Comparison of ENCODE assay signal across 11 cellular contexts in genomic region chr3:11434017-11434526, GRCh38.
A peak's percentile ranks its signal among the peaks of the same experiment; 100 is the strongest.
DNase-seq lines count a peak whose midpoint lies in the region; ATAC-seq, FAIRE-seq and TF ChIP-seq lines count a peak whose summit lies in the region.
"Had no signal": no experiment of that assay in that cellular context is flagged by ENCODE, and none has a peak within 500 bp of the region (broad histone marks: within the 10 kb centered on the region; RNA-seq: fewer than 3 reads in every experiment).

No MANE protein-coding gene starts in this region.

- TF ChIP-seq CTCF in lung (IDR thresholded peaks at IDR 0.05; ENCODE audit: control extremely low read depth, extremely low read depth) = no peak
- TF ChIP-seq CTCF in CD8-positive, alpha-beta T cell (IDR thresholded peaks at IDR 0.05) = no peak

- H3K27ac ChIP-seq in lung (ENCODE audit: low read depth in 1 of 2, low read length in 1 of 2) = peak overlapping the region; percentile 41 to 56
- H3K27ac ChIP-seq in temporal lobe (ENCODE audit: low read depth, low read length) = peak overlapping the region; percentile 78
- no peak overlapping the region for H3K27ac ChIP-seq in CD8-positive, alpha-beta T cell (ENCODE audit: low read depth, low read length)

- intact Hi-C loops in CD8-positive, alpha-beta T cell (cut with DNase I, micrococcal nuclease) = no loop called here

- peaks cover 3 to 7% of the 10 kb centered on the region in 2 donors for H3K4me1 ChIP-seq in lung (ENCODE audit: control insufficient read depth in 2 of 2, insufficient read depth in 2 of 2, low read length in 2 of 2)
- no peaks in the 10 kb centered on the region for H3K4me1 ChIP-seq in CD8-positive, alpha-beta T cell (ENCODE audit: insufficient read depth, low read length)

- no peaks in the 10 kb centered on the region for H3K9me3 Mint-ChIP-seq in CD8-positive, alpha-beta T cell
- H3K9me3 Mint-ChIP-seq: activated naive CD4-positive, alpha-beta T cell treated with anti-CD3 and anti-CD28 coated beads for 36 hours; naive B cell had no signal

- no peak overlapping the region for H3K27ac Mint-ChIP-seq in CD8-positive, alpha-beta T cell
- H3K27ac Mint-ChIP-seq: activated naive CD4-positive, alpha-beta T cell treated with anti-CD3 and anti-CD28 coated beads for 36 hours; naive B cell had no signal

- TF ChIP-seq POLR2A in GM12892 (IDR thresholded peaks at IDR 0.05; ENCODE audit: low read depth, low read length) = no peak

- no peak for FAIRE-seq in GM12892 (lab: Jason Lieb, UNC)

- H3K4me1 Mint-ChIP-seq in CD8-positive, alpha-beta T cell (ENCODE audit: low read depth) = no peaks in the 10 kb centered on the region

- no peak overlapping the region for H3K4me3 Mint-ChIP-seq in CD8-positive, alpha-beta T cell
- H3K4me3 Mint-ChIP-seq: activated naive CD4-positive, alpha-beta T cell treated with anti-CD3 and anti-CD28 coated beads for 36 hours; naive B cell had no signal

- H3K36me3 ChIP-seq in lung (ENCODE audit: control insufficient read depth in 2 of 2, insufficient read depth in 2 of 2, low read length in 2 of 2) = no peaks in the 10 kb centered on the region
- no peaks in the 10 kb centered on the region for H3K36me3 ChIP-seq in CD8-positive, alpha-beta T cell (ENCODE audit: insufficient read depth, low read length)

- H3K36me3 Mint-ChIP-seq in CD8-positive, alpha-beta T cell = peaks cover 19% of the 10 kb centered on the region
- H3K36me3 Mint-ChIP-seq: naive B cell had no signal

- ATAC-seq in lung (ENCODE audit: insufficient read depth, low FRiP score) = peak; percentile 20
- ATAC-seq in CD8-positive, alpha-beta T cell = no peak

- H3K9me3 ChIP-seq in lung (ENCODE audit: control insufficient read depth in 2 of 2, insufficient read depth in 1 of 2, low read length in 1 of 2) = no peaks in the 10 kb centered on the region
- H3K9me3 ChIP-seq in CD8-positive, alpha-beta T cell (ENCODE audit: low read length) = no peaks in the 10 kb centered on the region

- DNase-seq in LHCN-M2 (ENCODE audit: low read depth) (peak; percentile 28), dermis microvascular lymphatic vessel endothelial cell (ENCODE audit: low read depth in 2 of 2) (peak; percentile 58 to 78), lung (ENCODE audit: low spot score) (peak; percentile 35), SHP77 (lab: John Stamatoyannopoulos, UW) (no peak), GM12892 (ENCODE audit: insufficient read length) (no peak), NOMO-1 (lab: John Stamatoyannopoulos, UW; ENCODE audit: unreplicated experiment in 2 of 2) (no peak)
- DNase-seq in CD8-positive, alpha-beta T cell = no peak
- DNase-seq: activated naive CD4-positive, alpha-beta T cell treated with anti-CD3 and anti-CD28 coated beads for 36 hours; Kasumi-1; naive B cell had no signal

- no peaks in the 10 kb centered on the region for H3K27me3 ChIP-seq in lung (ENCODE audit: control insufficient read depth, insufficient read depth)
- H3K27me3 ChIP-seq in CD8-positive, alpha-beta T cell (ENCODE audit: insufficient read depth, low read length) = no peaks in the 10 kb centered on the region

- CTCF ChIA-PET in CD8-positive, alpha-beta T cell (lab: Charles Lee) = no interaction called here

- H3K27me3 Mint-ChIP-seq in CD8-positive, alpha-beta T cell (ENCODE audit: low read depth) = no peaks in the 10 kb centered on the region
- H3K27me3 Mint-ChIP-seq: naive B cell had no signal

- 65 to 85% methylated on average over 3 of the region's 3 CpGs for WGBS in lung, 2 donors

- POLR2A ChIA-PET in CD8-positive, alpha-beta T cell (lab: Charles Lee) = no interaction called here

- no peak overlapping the region for H3K4me3 ChIP-seq in lung
- H3K4me3 ChIP-seq in CD8-positive, alpha-beta T cell (ENCODE audit: low read depth, low read length) = no peak overlapping the region

Comparison
In these comparisons a context has a peak if more than half of its experiments do, and no peak if none do; other contexts are left out.
1. DNase-seq: peak in LHCN-M2 (single experiment), dermis microvascular lymphatic vessel endothelial cell (2 of 2) and lung (single experiment); none in CD8-positive, alpha-beta T cell (0 of 7), SHP77 (0 of 2), GM12892 (single experiment) and NOMO-1 (0 of 2).